ENCODE assay signal across 8 cellular contexts in the genomic region with DNA sequence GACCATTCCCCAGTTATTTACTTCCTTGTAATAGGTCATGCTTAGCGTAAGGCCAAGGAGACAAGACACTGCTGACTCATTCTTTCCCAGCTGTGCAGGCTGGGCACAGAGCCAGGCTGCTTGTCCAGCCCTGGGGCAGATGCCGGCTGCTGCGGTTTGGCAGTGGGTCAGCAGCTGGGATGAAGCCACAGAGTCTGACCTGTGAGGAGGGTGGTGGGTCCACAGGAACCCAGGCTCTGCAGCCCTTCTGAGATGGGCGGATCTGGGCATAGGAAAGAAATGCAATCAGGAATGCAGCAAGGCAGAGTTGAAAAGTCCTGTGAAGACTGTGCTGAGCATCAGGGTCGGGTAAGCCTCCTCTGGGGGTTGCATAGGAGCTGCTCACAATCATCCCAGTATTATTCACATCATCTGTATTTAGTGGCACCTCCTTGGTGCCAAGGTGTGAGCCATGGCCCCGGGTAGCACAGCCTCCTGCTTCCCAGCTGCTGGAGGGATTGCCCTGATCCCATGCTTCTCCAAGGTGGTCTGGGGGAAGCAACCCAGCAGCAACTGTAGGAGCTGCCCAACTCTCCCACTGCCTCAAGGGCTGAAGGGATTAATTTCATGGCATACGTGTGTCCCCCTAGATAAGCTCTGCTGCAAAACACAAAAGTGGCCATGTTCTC.
DNase-seq lines count a peak whose midpoint lies in the region; ATAC-seq and TF ChIP-seq lines count a peak whose summit lies in the region.

No MANE protein-coding gene starts in this region.

- peaks cover 29 to 44% of the 10 kb centered on the region in 2 donors for H3K4me1 ChIP-seq in thoracic aorta (ENCODE audit: control insufficient read depth in 1 of 2, low read depth in 2 of 2)

- ATAC-seq in GM21619 (IDR thresholded peaks at IDR 0.05; ENCODE audit: unreplicated experiment) (peak; percentile 49), thoracic aorta (ENCODE audit: insufficient number of reproducible peaks, low FRiP score, low read depth) (peak; percentile 73), GM19328 (IDR thresholded peaks at IDR 0.05; ENCODE audit: unreplicated experiment) (no peak)

- in situ Hi-C loops in Caki2 (cut with HindIII; ENCODE audit: low pct_unique_long_range_greater_than_20kb, low sequenced_read_pairs), result no loop called here

- no peaks in the 10 kb centered on the region for H3K9me3 ChIP-seq in thoracic aorta

- H3K36me3 ChIP-seq in thoracic aorta, result no peaks in the 10 kb centered on the region

- no peak overlapping the region for H3K4me3 ChIP-seq in thoracic aorta

- DNase-seq in Caki2 (ENCODE audit: low read depth) (peak; percentile 96), LoVo (ENCODE audit: low spot score) (peak; percentile 83), brain pericyte (ENCODE audit: low read depth, low spot score) (peak; percentile 96), kidney tubule cell (ENCODE audit: low spot score) (peak; percentile 98), thoracic aorta (ENCODE audit: low spot score) (peak; percentile 40), NCI-H187 treated with DMSO at 0.1 percent for 48 hours (lab: John Stamatoyannopoulos, UW) (no peak)

- H3K27ac ChIP-seq in thoracic aorta, result peak overlapping the region in 1 of 2 donors; percentile 42

- TF ChIP-seq CTCF in thoracic aorta (IDR thresholded peaks at IDR 0.05), result no peak

- no peaks in the 10 kb centered on the region for H3K27me3 ChIP-seq in thoracic aorta (replicated peaks; ENCODE audit: insufficient read depth)
